ENCODE assay signal across 32 cellular contexts in the genomic region with DNA sequence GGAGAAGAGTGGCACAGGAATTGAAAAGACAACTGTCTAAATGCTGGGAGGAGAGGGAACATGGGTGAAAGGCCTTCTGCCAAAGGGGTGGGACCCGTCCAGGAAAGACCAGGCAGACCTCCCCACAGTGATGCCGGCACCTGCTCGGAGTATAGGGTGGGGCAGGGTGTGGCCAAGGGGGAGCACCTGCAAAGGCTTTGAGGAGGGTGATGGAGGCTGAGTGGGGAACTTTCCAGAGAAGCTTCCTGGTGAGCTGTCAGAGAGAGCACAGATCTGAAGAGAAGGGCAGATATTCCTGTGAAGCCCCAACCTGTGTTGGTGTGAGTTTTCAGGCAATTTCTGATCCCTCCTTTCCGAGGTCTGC.
A peak's percentile ranks its signal among the peaks of the same experiment; 100 is the strongest.
DNase-seq lines count a peak whose midpoint lies in the region; ATAC-seq, FAIRE-seq and TF ChIP-seq lines count a peak whose summit lies in the region.
"Had no signal": no experiment of that assay in that cellular context is flagged by ENCODE, and none has a peak within 500 bp of the region (broad histone marks: within the 10 kb centered on the region; RNA-seq: fewer than 3 reads in every experiment).

No MANE protein-coding gene starts in this region.

- peaks cover 12% of the 10 kb centered on the region for H3K27me3 Mint-ChIP-seq in activated CD4-positive, alpha-beta memory T cell treated with anti-CD3 and anti-CD28 coated beads, Interleukin-2, amount 10 ng/mL, durations not matched to agents 7 days and 5 days
- H3K27me3 Mint-ChIP-seq: activated B cell treated with CpG ODN at 0.5 μM for 24 hours; B cell; CD8-positive, alpha-beta memory T cell; stimulated activated naive B cell treated with anti-CD40 and anti-IgM and Interleukin-4, amounts not matched to agents 10 μg/mL and 1 μg/mL and 100 μg/mL, for 72 hours had no signal

- no peak for FAIRE-seq in pancreas (lab: Jason Lieb, UNC)
- FAIRE-seq: endometrium, frontal cortex had no signal

- H3K4me3 ChIP-seq in AG04450 (ENCODE audit: low read depth, low read length) (no peak overlapping the region), colonic mucosa (no peak overlapping the region), pancreas (no peak overlapping the region)
- H3K4me3 ChIP-seq: dorsolateral prefrontal cortex, heart right ventricle, lung, MG63, SJCRH30, suprapubic skin had no signal

- H3K27me3 ChIP-seq in AG04450 (ENCODE audit: control insufficient read depth, insufficient read depth, low read length) (peaks cover 33% of the 10 kb centered on the region), colonic mucosa (no peaks in the 10 kb centered on the region), pancreas (no peaks in the 10 kb centered on the region)
- H3K27me3 ChIP-seq: dorsolateral prefrontal cortex, heart right ventricle, suprapubic skin had no signal

- H3K36me3 ChIP-seq in colonic mucosa (no peaks in the 10 kb centered on the region), pancreas (no peaks in the 10 kb centered on the region)
- H3K36me3 ChIP-seq: heart right ventricle, MG63, SJCRH30, suprapubic skin had no signal

- intact Hi-C loops in colonic mucosa (cut with DNase I) (no loop called here), pancreas (cut with DNase I) (no loop called here)

- H3K9ac ChIP-seq in colonic mucosa (ENCODE audit: low read depth in 2 of 2, low read length in 2 of 2), result no peak overlapping the region

- no peaks in the 10 kb centered on the region for H3K4me1 ChIP-seq in colonic mucosa
- peaks cover 6 to 8% (median 8%) of the 10 kb centered on the region in 3 donors for H3K4me1 ChIP-seq in pancreas
- H3K4me1 ChIP-seq: suprapubic skin had no signal

- CTCF ChIA-PET in AG04450 (lab: Charles Lee), result interaction anchor here (0.6 kb wide), 1 partner anchor 95 kb away, joined by 4 read pairs; no protein-coding TSS in a partner anchor
- CTCF ChIA-PET in activated CD4-positive, alpha-beta memory T cell treated with anti-CD3 and anti-CD28 coated beads, Interleukin-2, amount 10 ng/mL, durations not matched to agents 7 days and 5 days (lab: Charles Lee), result no interaction called here

- H3K27ac ChIP-seq in AG04450 (ENCODE audit: low read depth, low read length) (peak overlapping the region; percentile 31), colonic mucosa (no peak overlapping the region), pancreas (peak overlapping the region in 2 of 4 donors; percentile 18 to 24)
- H3K27ac ChIP-seq: heart right ventricle, HL-60, SJCRH30, suprapubic skin had no signal

- H3K27ac Mint-ChIP-seq in activated CD4-positive, alpha-beta memory T cell treated with anti-CD3 and anti-CD28 coated beads, Interleukin-2, amount 10 ng/mL, durations not matched to agents 7 days and 5 days, result no peak overlapping the region
- H3K27ac Mint-ChIP-seq: activated B cell treated with CpG ODN at 0.5 μM for 24 hours; activated T-cell treated with anti-CD3 and anti-CD28 coated beads, Interleukin-2, amount 50 U/mL, for 72 hours; B cell; CD8-positive, alpha-beta memory T cell; natural killer cell; stimulated activated naive B cell treated with anti-CD40 and anti-IgM and Interleukin-4, amounts not matched to agents 10 μg/mL and 1 μg/mL and 100 μg/mL, for 72 hours had no signal

- no peaks in the 10 kb centered on the region for H3K4me1 Mint-ChIP-seq in activated CD4-positive, alpha-beta memory T cell treated with anti-CD3 and anti-CD28 coated beads, Interleukin-2, amount 10 ng/mL, durations not matched to agents 7 days and 5 days
- H3K4me1 Mint-ChIP-seq: activated B cell treated with CpG ODN at 0.5 μM for 24 hours; B cell; CD8-positive, alpha-beta memory T cell; natural killer cell; stimulated activated naive B cell treated with anti-CD40 and anti-IgM and Interleukin-4, amounts not matched to agents 10 μg/mL and 1 μg/mL and 100 μg/mL, for 72 hours had no signal

- H3K9me3 ChIP-seq in AG04450 (ENCODE audit: control insufficient read depth, insufficient read depth, low read length), result no peaks in the 10 kb centered on the region
- H3K9me3 ChIP-seq in colonic mucosa, result no peaks in the 10 kb centered on the region
- H3K9me3 ChIP-seq in pancreas, result no peaks in the 10 kb centered on the region
- H3K9me3 ChIP-seq: heart right ventricle, MG63, SJCRH30, suprapubic skin had no signal

- no peaks in the 10 kb centered on the region for H3K36me3 Mint-ChIP-seq in activated CD4-positive, alpha-beta memory T cell treated with anti-CD3 and anti-CD28 coated beads, Interleukin-2, amount 10 ng/mL, durations not matched to agents 7 days and 5 days (ENCODE audit: low read depth)
- H3K36me3 Mint-ChIP-seq: CD8-positive, alpha-beta memory T cell; natural killer cell; stimulated activated naive B cell treated with anti-CD40 and anti-IgM and Interleukin-4, amounts not matched to agents 10 μg/mL and 1 μg/mL and 100 μg/mL, for 72 hours had no signal

- POLR2A ChIA-PET in AG04450 (lab: Yijun Ruan, JAX), result interaction anchor here (2.5 kb wide), 1 partner anchor 16 kb away, joined by 6 read pairs; no protein-coding TSS in a partner anchor
- POLR2A ChIA-PET in activated CD4-positive, alpha-beta memory T cell treated with anti-CD3 and anti-CD28 coated beads, Interleukin-2, amount 10 ng/mL, durations not matched to agents 7 days and 5 days (lab: Charles Lee), result no interaction called here

- H3K4me3 Mint-ChIP-seq in activated CD4-positive, alpha-beta memory T cell treated with anti-CD3 and anti-CD28 coated beads, Interleukin-2, amount 10 ng/mL, durations not matched to agents 7 days and 5 days, result no peak overlapping the region
- H3K4me3 Mint-ChIP-seq: activated B cell treated with CpG ODN at 0.5 μM for 24 hours; activated T-cell treated with anti-CD3 and anti-CD28 coated beads, Interleukin-2, amount 50 U/mL, for 72 hours; B cell; CD8-positive, alpha-beta memory T cell; natural killer cell; stimulated activated naive B cell treated with anti-CD40 and anti-IgM and Interleukin-4, amounts not matched to agents 10 μg/mL and 1 μg/mL and 100 μg/mL, for 72 hours had no signal

- DNase-seq in AG04450 (ENCODE audit: low read depth, low spot score) (no peak), NCI-H748 treated with DMSO at 0.1 percent for 48 hours (lab: John Stamatoyannopoulos, UW) (peak; percentile 34), colonic mucosa (peak; percentile 29), pancreas (no peak), NCI-H146 treated with DMSO at 0.1 percent for 48 hours (lab: John Stamatoyannopoulos, UW; ENCODE audit: unreplicated experiment) (no peak)
- no peak for DNase-seq in activated CD4-positive, alpha-beta memory T cell treated with anti-CD3 and anti-CD28 coated beads, Interleukin-2, amount 10 ng/mL, durations not matched to agents 7 days and 5 days
- no peak for DNase-seq in stimulated activated CD4-positive, alpha-beta T cell treated with anti-CD3 and anti-CD28 coated beads, Interleukin-4, amount 100 ng/mL, for 4 hours
- DNase-seq: activated B cell treated with CpG ODN at 0.5 μM for 24 hours; activated CD4-positive, alpha-beta T cell treated with anti-CD3 and anti-CD28 coated beads, Interleukin-2, amount 50 U/mL, for 4 hours; activated naive CD4-positive, alpha-beta T cell; activated T-cell treated with anti-CD3 and anti-CD28 coated beads, Interleukin-2, amount 50 U/mL, for 72 hours; CD8-positive, alpha-beta memory T cell; cerebellar nuclear complex; dorsolateral prefrontal cortex; H7; heart right ventricle; KG1; natural killer cell; NCI-H2029; NCI-H526; stimulated activated CD4-positive, alpha-beta T cell treated with anti-CD3 and anti-CD28 coated beads, Interleukin-15, amount 100 ng/mL, for 24 hours; stimulated activated naive B cell treated with anti-CD40 and anti-IgM and Interleukin-4, amounts not matched to agents 10 μg/mL and 1 μg/mL and 100 μg/mL, for 72 hours; T-helper 1 cell had no signal

- no peak for TF ChIP-seq CTCF in AG04450 (IDR thresholded peaks at IDR 0.05; ENCODE audit: low read depth, low read length)
- TF ChIP-seq CTCF in colonic mucosa (IDR thresholded peaks at IDR 0.05), result no peak
- TF ChIP-seq CTCF in pancreas (IDR thresholded peaks at IDR 0.05), result no peak

- 89 to 93% methylated on average over 4 of the region's 4 CpGs for WGBS in pancreas, 2 donors

- no peaks in the 10 kb centered on the region for H3K9me3 Mint-ChIP-seq in activated CD4-positive, alpha-beta memory T cell treated with anti-CD3 and anti-CD28 coated beads, Interleukin-2, amount 10 ng/mL, durations not matched to agents 7 days and 5 days
- H3K9me3 Mint-ChIP-seq: activated B cell treated with CpG ODN at 0.5 μM for 24 hours; activated T-cell treated with anti-CD3 and anti-CD28 coated beads, Interleukin-2, amount 50 U/mL, for 72 hours; CD8-positive, alpha-beta memory T cell; natural killer cell; stimulated activated naive B cell treated with anti-CD40 and anti-IgM and Interleukin-4, amounts not matched to agents 10 μg/mL and 1 μg/mL and 100 μg/mL, for 72 hours had no signal

- ATAC-seq in pancreas (peak; percentile 16 to 53 (median 42)), GM21576 (IDR thresholded peaks at IDR 0.05; ENCODE audit: unreplicated experiment) (no peak)
- ATAC-seq: activated T-cell treated with anti-CD3 and anti-CD28 coated beads, Interleukin-2, amount 50 U/mL, for 72 hours; natural killer cell had no signal

Comparison
In these comparisons a context has a peak if more than half of its experiments do, and no peak if none do; other contexts are left out.
1. DNase-seq: peak in NCI-H748 treated with DMSO at 0.1 percent for 48 hours (single experiment) and colonic mucosa (single experiment); none in AG04450 (single experiment), pancreas (0 of 6), activated CD4-positive, alpha-beta memory T cell treated with anti-CD3 and anti-CD28 coated beads, Interleukin-2, amount 10 ng/mL, durations not matched to agents 7 days and 5 days (single experiment), NCI-H146 treated with DMSO at 0.1 percent for 48 hours (single experiment) and stimulated activated CD4-positive, alpha-beta T cell treated with anti-CD3 and anti-CD28 coated beads, Interleukin-4, amount 100 ng/mL, for 4 hours (0 of 2).